Comparison of ENCODE assay signal across 21 cellular contexts in the genomic region with DNA sequence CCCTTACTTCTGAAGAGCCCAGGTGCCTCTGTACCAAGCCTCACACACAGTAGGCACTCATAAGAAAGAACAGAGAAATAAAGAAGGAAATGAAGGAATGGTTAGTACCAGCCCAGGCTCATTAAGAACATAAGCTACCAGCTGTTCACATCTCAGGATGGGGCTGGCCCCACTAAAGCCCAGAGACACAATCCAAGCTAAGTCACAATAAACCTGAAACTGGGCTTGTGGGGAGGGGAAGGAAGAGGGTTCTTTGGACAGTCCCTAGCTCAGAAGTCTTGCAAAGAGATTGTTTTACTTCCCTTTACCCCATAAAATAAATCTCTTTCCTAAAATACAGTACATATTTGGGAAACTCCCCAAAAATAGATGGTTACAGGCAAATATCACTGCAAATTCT. TPM values are rescaled to one million over a fixed set of nuclear protein-coding genes. Genes with fewer than 3 reads are reported as not detected.
A peak's percentile ranks its signal among the peaks of the same experiment; 100 is the strongest.
DNase-seq lines count a peak whose midpoint lies in the region; ATAC-seq and TF ChIP-seq lines count a peak whose summit lies in the region.
"Had no signal": no experiment of that assay in that cellular context is flagged by ENCODE, and none has a peak within 500 bp of the region (broad histone marks: within the 10 kb centered on the region; RNA-seq: fewer than 3 reads in every experiment).

No MANE protein-coding gene starts in this region.

- H3K27me3 ChIP-seq in GM06990 (replicated peaks; ENCODE audit: control insufficient read depth, insufficient read depth, low read length) (no peaks in the 10 kb centered on the region), vagina (no peaks in the 10 kb centered on the region)
- H3K27me3 ChIP-seq: body of pancreas, foreskin keratinocyte, sigmoid colon, testis had no signal

- TF ChIP-seq CTCF in GM06990 (IDR thresholded peaks at IDR 0.05; ENCODE audit: insufficient read depth, low read length, poor library complexity, severe bottlenecking) (no peak), GM13976 (IDR thresholded peaks at IDR 0.05; ENCODE audit: borderline replicate concordance, control extremely low read depth, extremely low read depth, insufficient read depth, missing control alignments) (no peak), vagina (IDR thresholded peaks at IDR 0.05) (no peak)

- no peaks in the 10 kb centered on the region for H3K27me3 Mint-ChIP-seq in T-helper 17 cell
- H3K27me3 Mint-ChIP-seq: activated CD4-positive, alpha-beta T cell treated with anti-CD3 and anti-CD28 coated beads, Interleukin-2, amount 10 ng/mL, durations not matched to agents 24 days and 14 days had no signal

- H3K27ac ChIP-seq in vagina, result no peak overlapping the region
- H3K27ac ChIP-seq: body of pancreas, C4-2B, foreskin keratinocyte, sigmoid colon, testis had no signal

- in situ Hi-C loops in GM13976 (cut with MboI; ENCODE audit: low sequenced_read_pairs, unreplicated experiment), result no loop called here

- H3K36me3 Mint-ChIP-seq in T-helper 17 cell (ENCODE audit: low read depth), result peaks cover 12% of the 10 kb centered on the region

- intact Hi-C loops in vagina (cut with DNase I), result no loop called here

- H3K4me3 Mint-ChIP-seq in T-helper 17 cell, result no peak overlapping the region
- H3K4me3 Mint-ChIP-seq: activated CD4-positive, alpha-beta T cell treated with anti-CD3 and anti-CD28 coated beads, Interleukin-2, amount 10 ng/mL, durations not matched to agents 24 days and 14 days; neural crest cell had no signal

- no peak overlapping the region for H3K4me3 ChIP-seq in GM06990 (replicated peaks; ENCODE audit: low read depth, low read length)
- no peak overlapping the region for H3K4me3 ChIP-seq in vagina
- H3K4me3 ChIP-seq: body of pancreas, sigmoid colon, testis had no signal

- H3K9me3 ChIP-seq in T-helper 17 cell (ENCODE audit: control insufficient read depth, low read length, poor library complexity, severe bottlenecking), result no peaks in the 10 kb centered on the region
- no peaks in the 10 kb centered on the region for H3K9me3 ChIP-seq in vagina
- H3K9me3 ChIP-seq: body of pancreas, sigmoid colon, testis had no signal

- H3K4me1 ChIP-seq in vagina, result no peaks in the 10 kb centered on the region
- H3K4me1 ChIP-seq: foreskin keratinocyte, sigmoid colon, testis had no signal

- peak; percentile 67 for ATAC-seq in HG02588 (IDR thresholded peaks at IDR 0.05; ENCODE audit: unreplicated experiment)
- ATAC-seq in T-helper 17 cell, result no peak
- no peak for ATAC-seq in GM18867 (IDR thresholded peaks at IDR 0.05; ENCODE audit: unreplicated experiment)
- ATAC-seq: body of pancreas, foreskin keratinocyte had no signal

- no peak for TF ChIP-seq POLR2A in vagina (IDR thresholded peaks at IDR 0.05)

- H3K4me1 Mint-ChIP-seq in T-helper 17 cell, result peaks cover 22% of the 10 kb centered on the region
- H3K4me1 Mint-ChIP-seq: neural crest cell had no signal

- peak overlapping the region; percentile 34 for H3K27ac Mint-ChIP-seq in T-helper 17 cell
- H3K27ac Mint-ChIP-seq: activated CD4-positive, alpha-beta T cell treated with anti-CD3 and anti-CD28 coated beads, Interleukin-2, amount 10 ng/mL, durations not matched to agents 24 days and 14 days had no signal

- H3K36me3 ChIP-seq in GM06990 (ENCODE audit: control insufficient read depth, insufficient read depth, low read length), result peaks cover 16% of the 10 kb centered on the region
- H3K36me3 ChIP-seq in vagina, result peaks cover 0 to 81% of the 10 kb centered on the region in 2 donors

- DNase-seq in GM06990 (ENCODE audit: extremely low read depth, insufficient read length), result peak; percentile 14
- DNase-seq in GM13976 (ENCODE audit: low spot score), result peak; percentile 46
- no peak for DNase-seq in T-helper 17 cell
- no peak for DNase-seq in effector CD4-positive, alpha-beta T cell
- DNase-seq in vagina (ENCODE audit: extremely low spot score in 2 of 2), result no peak
- no peak for DNase-seq in hippocampal formation (lab: John Stamatoyannopoulos, UW)
- DNase-seq: activated CD4-positive, alpha-beta T cell treated with anti-CD3 and anti-CD28 coated beads, Interleukin-2, amount 10 ng/mL, durations not matched to agents 24 days and 14 days; body of pancreas; Calu3; effector CD8-positive, alpha-beta T cell; foreskin keratinocyte; IMR-90; NCI-H2081 treated with DMSO at 0.1 percent for 48 hours; posterior cingulate gyrus; SIG-M5; sigmoid colon; testis had no signal

RNA-seq across cellular contexts. Expression of gene FBXW4, which starts 24.3 kb away (rescaled TPM):
- 10 to 100 TPM; 64.5 to 74.1 TPM for total RNA-seq in T-helper 17 cell
- 49.6 TPM for total RNA-seq in vagina

Comparison
In these comparisons a context has a peak if more than half of its experiments do, and no peak if none do; other contexts are left out.
1. DNase-seq: peak in GM06990 (single experiment) and GM13976 (single experiment); none in T-helper 17 cell (0 of 3), effector CD4-positive, alpha-beta T cell (single experiment), vagina (0 of 2) and hippocampal formation (0 of 2).